ENCODE assay signal across 13 cellular contexts in genomic region chr5:80127037-80127642, GRCh38.
A peak's percentile ranks its signal among the peaks of the same experiment; 100 is the strongest.
DNase-seq lines count a peak whose midpoint lies in the region; ATAC-seq, FAIRE-seq and TF ChIP-seq lines count a peak whose summit lies in the region.
"Had no signal": no experiment of that assay in that cellular context is flagged by ENCODE, and none has a peak within 500 bp of the region (broad histone marks: within the 10 kb centered on the region; RNA-seq: fewer than 3 reads in every experiment).

No MANE protein-coding gene starts in this region.

- FAIRE-seq in GM12891 (lab: Jason Lieb, UNC) = peak; percentile 51

- no peaks in the 10 kb centered on the region for H3K79me2 ChIP-seq in osteoblast (ENCODE audit: insufficient read depth, low read length)

- H2AFZ ChIP-seq in osteoblast (ENCODE audit: low read length) = no peak overlapping the region

- H3K9me3 ChIP-seq in osteoblast (ENCODE audit: low read depth, low read length) = no peaks in the 10 kb centered on the region
- H3K9me3 ChIP-seq: ascending aorta had no signal

- no peak for ATAC-seq in HG02642 (IDR thresholded peaks at IDR 0.05; ENCODE audit: poor library complexity, unreplicated experiment)

- H3K4me3 ChIP-seq in HL-60 (replicated peaks; ENCODE audit: insufficient read depth, low read length) = no peak overlapping the region
- no peak overlapping the region for H3K4me3 ChIP-seq in osteoblast (ENCODE audit: insufficient read depth, low read length)
- H3K4me3 ChIP-seq: ascending aorta had no signal

- no peak overlapping the region for H3K27ac ChIP-seq in HL-60 (replicated peaks)
- peak overlapping the region; percentile 77 for H3K27ac ChIP-seq in osteoblast (ENCODE audit: low read depth, low read length)
- H3K27ac ChIP-seq: ascending aorta had no signal

- TF ChIP-seq CTCF in HL-60 (IDR thresholded peaks at IDR 0.05; ENCODE audit: insufficient read depth, low read length) (no peak), osteoblast (IDR thresholded peaks at IDR 0.05; ENCODE audit: extremely low read depth, low read depth, low read length) (no peak)

- no peaks in the 10 kb centered on the region for H4K20me1 ChIP-seq in osteoblast (ENCODE audit: insufficient read depth, low read length)

- H3K4me1 ChIP-seq in osteoblast (ENCODE audit: insufficient read depth, low read length) = peaks cover 24% of the 10 kb centered on the region
- H3K4me1 ChIP-seq: ascending aorta had no signal

- H3K36me3 ChIP-seq in osteoblast (ENCODE audit: insufficient read depth, low read length) = no peaks in the 10 kb centered on the region
- H3K36me3 ChIP-seq: ascending aorta had no signal

- H3K27me3 ChIP-seq in HL-60 (ENCODE audit: insufficient read depth, poor library complexity, severe bottlenecking) (no peaks in the 10 kb centered on the region), osteoblast (ENCODE audit: insufficient read depth, low read length) (no peaks in the 10 kb centered on the region)
- H3K27me3 ChIP-seq: ascending aorta had no signal

- no peak for TF ChIP-seq POLR2A in GM12891 (IDR thresholded peaks at IDR 0.05; ENCODE audit: low read depth, low read length)

- DNase-seq in GM12891 (ENCODE audit: insufficient read length, low spot score) = no peak
- peak; percentile 66 to 72 for DNase-seq in HL-60 (ENCODE audit: low read depth in 1 of 2, low spot score in 1 of 2)
- DNase-seq in amniotic epithelial cell (ENCODE audit: low read depth) = peak; percentile 76
- no peak for DNase-seq in osteoblast (ENCODE audit: insufficient read length, low spot score, missing footprints)
- DNase-seq in hepatic stellate cell (ENCODE audit: low spot score) = no peak
- DNase-seq in activated naive CD4-positive, alpha-beta T cell treated with Interleukin-2 at 50 U/mL for 16 hours = no peak
- no peak for DNase-seq in DMS53 (lab: John Stamatoyannopoulos, UW)
- DNase-seq: HCEC 1CT; Karpas-422; posterior cingulate gyrus; stimulated activated CD4-positive, alpha-beta T cell treated with anti-CD3 and anti-CD28 coated beads, Interleukin-4, amount 100 ng/mL, for 24 hours had no signal

- H3K4me2 ChIP-seq in osteoblast (ENCODE audit: insufficient read depth, low read length) = no peak overlapping the region

TF ChIP-seq in GM12891, 5 proteins besides CTCF, POLR2A, EP300 and RAD21:
- no peak for TF ChIP-seq TAF1 (IDR thresholded peaks at IDR 0.05; ENCODE audit: low read depth, low read length)
- peak; percentile 16; the same call in 1 of the 2 replicates for TF ChIP-seq SPI1 (IDR thresholded peaks at IDR 0.05; ENCODE audit: low read depth, low read length)

Comparison
In these comparisons a context has a peak if more than half of its experiments do, and no peak if none do; other contexts are left out.
1. DNase-seq: peak in HL-60 (2 of 2) and amniotic epithelial cell (single experiment); none in GM12891 (single experiment), osteoblast (single experiment), hepatic stellate cell (single experiment), activated naive CD4-positive, alpha-beta T cell treated with Interleukin-2 at 50 U/mL for 16 hours (single experiment) and DMS53 (single experiment).